In the genomic region with DNA sequence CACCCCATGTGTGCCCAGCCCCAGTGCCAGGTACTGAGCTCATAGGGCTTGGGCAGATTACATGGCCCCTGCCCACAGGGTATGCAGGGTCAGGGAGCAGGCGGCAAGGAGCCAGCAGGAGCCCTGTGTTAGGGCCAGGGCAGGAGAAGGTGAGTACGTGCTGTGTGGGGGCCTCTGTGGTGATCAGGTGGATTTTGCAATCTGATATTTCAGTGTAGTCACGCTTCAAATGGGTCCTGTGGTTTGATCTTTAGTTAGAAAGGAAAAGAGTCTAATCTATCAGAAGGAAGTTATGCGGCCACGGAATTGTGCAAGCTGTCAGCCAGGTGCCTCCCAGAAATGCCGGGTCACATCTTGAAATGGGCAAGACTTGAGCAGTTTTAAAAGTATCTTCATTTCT, we compare ENCODE assay signal across 10 cellular contexts. TPM values are rescaled to one million over a fixed set of nuclear protein-coding genes. Genes with fewer than 3 reads are reported as not detected.
DNase-seq lines count a peak whose midpoint lies in the region; ATAC-seq and TF ChIP-seq lines count a peak whose summit lies in the region.
"Had no signal": no experiment of that assay in that cellular context is flagged by ENCODE, and none has a peak within 500 bp of the region (broad histone marks: within the 10 kb centered on the region; RNA-seq: fewer than 3 reads in every experiment).

No MANE protein-coding gene starts in this region.

- H3K27me3 ChIP-seq in right cardiac atrium (ENCODE audit: control insufficient read depth, insufficient read depth) (no peaks in the 10 kb centered on the region), upper lobe of right lung (no peaks in the 10 kb centered on the region)
- H3K27me3 ChIP-seq: brain microvascular endothelial cell had no signal

- H3K27ac Mint-ChIP-seq in activated CD4-positive, alpha-beta memory T cell treated with anti-CD3 and anti-CD28 coated beads for 36 hours = peak overlapping the region; percentile 56
- H3K27ac Mint-ChIP-seq: GM23338 had no signal

- H3K4me1 ChIP-seq in right cardiac atrium (ENCODE audit: control insufficient read depth, insufficient read depth, low read length) = peaks cover 53% of the 10 kb centered on the region
- peaks cover 14% of the 10 kb centered on the region for H3K4me1 ChIP-seq in upper lobe of right lung

- intact Hi-C loops in right cardiac atrium (cut with DNase I) = no loop called here
- intact Hi-C loops in Right ventricle myocardium inferior (cut with DNase I) = no loop called here
- intact Hi-C loops in activated CD4-positive, alpha-beta memory T cell treated with anti-CD3 and anti-CD28 coated beads for 36 hours (cut with micrococcal nuclease) = no loop called here
- intact Hi-C loops in upper lobe of right lung (cut with DNase I) = no loop called here

- H3K9me3 Mint-ChIP-seq in activated CD4-positive, alpha-beta memory T cell treated with anti-CD3 and anti-CD28 coated beads for 36 hours = no peaks in the 10 kb centered on the region

- CTCF ChIA-PET in activated CD4-positive, alpha-beta memory T cell treated with anti-CD3 and anti-CD28 coated beads for 36 hours (lab: Charles Lee) = interaction anchor here (1.0 kb wide), 1 partner anchor 24 kb away, joined by 3 read pairs; no protein-coding TSS in a partner anchor

- peaks cover 53% of the 10 kb centered on the region for H3K4me1 Mint-ChIP-seq in activated CD4-positive, alpha-beta memory T cell treated with anti-CD3 and anti-CD28 coated beads for 36 hours (ENCODE audit: low read depth)

- H3K27ac ChIP-seq in right cardiac atrium (ENCODE audit: low read length) = peak overlapping the region; percentile 75
- no peak overlapping the region for H3K27ac ChIP-seq in upper lobe of right lung
- H3K27ac ChIP-seq: brain microvascular endothelial cell had no signal

- H3K4me3 ChIP-seq in right cardiac atrium (ENCODE audit: low read length) (no peak overlapping the region), upper lobe of right lung (no peak overlapping the region)
- H3K4me3 ChIP-seq: GM23338 had no signal

- H3K9me3 ChIP-seq in right cardiac atrium (ENCODE audit: control insufficient read depth, low read length) = no peaks in the 10 kb centered on the region
- no peaks in the 10 kb centered on the region for H3K9me3 ChIP-seq in upper lobe of right lung

- H3K4me3 Mint-ChIP-seq in activated CD4-positive, alpha-beta memory T cell treated with anti-CD3 and anti-CD28 coated beads for 36 hours = no peak overlapping the region
- H3K4me3 Mint-ChIP-seq: GM23338 had no signal

- ATAC-seq in right cardiac atrium (no peak), Right ventricle myocardium inferior (no peak), upper lobe of right lung (peak; percentile 21), GM21528 (IDR thresholded peaks at IDR 0.05; ENCODE audit: low FRiP score, unreplicated experiment) (no peak)

- peaks cover 11% of the 10 kb centered on the region for H3K36me3 Mint-ChIP-seq in activated CD4-positive, alpha-beta memory T cell treated with anti-CD3 and anti-CD28 coated beads for 36 hours

- no peaks in the 10 kb centered on the region for H3K27me3 Mint-ChIP-seq in activated CD4-positive, alpha-beta memory T cell treated with anti-CD3 and anti-CD28 coated beads for 36 hours

- POLR2A ChIA-PET in activated CD4-positive, alpha-beta memory T cell treated with anti-CD3 and anti-CD28 coated beads for 36 hours (lab: Charles Lee) = no interaction called here

- DNase-seq in right cardiac atrium (no peak), Right ventricle myocardium inferior (ENCODE audit: missing footprints) (no peak), glomerular visceral epithelial cell (ENCODE audit: extremely low spot score) (peak; percentile 21), upper lobe of right lung (no peak), DMS53 (lab: John Stamatoyannopoulos, UW) (no peak), LoVo (ENCODE audit: low spot score) (no peak)
- DNase-seq in activated CD4-positive, alpha-beta memory T cell treated with anti-CD3 and anti-CD28 coated beads for 36 hours = peak; percentile 49
- DNase-seq: brain microvascular endothelial cell had no signal

- 75% methylated on average over 6 of the region's 6 CpGs for WGBS in right cardiac atrium

- TF ChIP-seq CTCF in upper lobe of right lung (IDR thresholded peaks at IDR 0.05) = no peak

- peaks cover 15% of the 10 kb centered on the region for H3K36me3 ChIP-seq in upper lobe of right lung

RNA-seq across cellular contexts. Expression of gene UBE2F, which starts 13.9 kb away (rescaled TPM):
- 100 to 1,000 TPM; 100 to 118 (median 107) TPM for total RNA-seq in right cardiac atrium
- 95.9 TPM for polyA plus RNA-seq in right cardiac atrium
- 73.3 TPM for total RNA-seq in Right ventricle myocardium inferior
- total RNA-seq in activated CD4-positive, alpha-beta memory T cell treated with anti-CD3 and anti-CD28 coated beads for 36 hours = 10 to 100 TPM; 50.7 to 52.9 TPM
- 51.4 TPM for total RNA-seq in upper lobe of right lung

Comparison
In these comparisons a context has a peak if more than half of its experiments do, and no peak if none do; other contexts are left out.
1. DNase-seq: peak in activated CD4-positive, alpha-beta memory T cell treated with anti-CD3 and anti-CD28 coated beads for 36 hours (single experiment) and glomerular visceral epithelial cell (single experiment); none in right cardiac atrium (0 of 3), Right ventricle myocardium inferior (single experiment), upper lobe of right lung (single experiment), DMS53 (single experiment) and LoVo (single experiment).